ENCODE assay signal across 22 cellular contexts in the genomic region with DNA sequence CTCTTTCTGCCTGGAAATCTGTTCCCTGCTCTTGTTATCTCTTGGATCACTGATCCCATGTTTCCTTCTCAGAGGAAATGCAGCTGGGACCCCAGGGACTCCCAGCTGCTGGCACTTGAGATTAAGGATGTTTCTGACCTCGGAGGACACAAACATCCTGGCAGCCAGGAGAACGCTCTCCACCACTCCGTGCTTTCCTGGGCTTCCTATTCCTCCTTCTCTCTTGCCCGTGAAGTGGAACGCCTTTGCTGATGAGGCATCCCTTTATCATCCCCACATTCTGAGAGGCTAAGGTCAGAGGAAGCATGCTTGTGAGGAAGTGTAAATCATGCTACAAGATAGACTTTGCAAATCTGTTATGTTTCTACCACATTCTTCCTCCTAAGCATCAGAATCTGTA. TPM values are rescaled to one million over a fixed set of nuclear protein-coding genes. Genes with fewer than 3 reads are reported as not detected.
A peak's percentile ranks its signal among the peaks of the same experiment; 100 is the strongest.
DNase-seq lines count a peak whose midpoint lies in the region; ATAC-seq, FAIRE-seq and TF ChIP-seq lines count a peak whose summit lies in the region.
"Had no signal": no experiment of that assay in that cellular context is flagged by ENCODE, and none has a peak within 500 bp of the region (broad histone marks: within the 10 kb centered on the region; RNA-seq: fewer than 3 reads in every experiment).

No MANE protein-coding gene starts in this region.

- TF ChIP-seq CTCF in AG10803 (conservative IDR thresholded peaks at IDR 0.05; ENCODE audit: low read length) (no peak), bronchial epithelial cell (IDR thresholded peaks at IDR 0.05; ENCODE audit: insufficient read depth, low read length, severe bottlenecking) (no peak), right lobe of liver (IDR thresholded peaks at IDR 0.05) (no peak), mucosa of descending colon (IDR thresholded peaks at IDR 0.05) (no peak)

- peak overlapping the region; percentile 64 for H3K27ac ChIP-seq in GM23248
- H3K27ac ChIP-seq in right lobe of liver, result no peak overlapping the region
- H3K27ac ChIP-seq: psoas muscle had no signal

- peaks cover 13% of the 10 kb centered on the region for H3K27me3 Mint-ChIP-seq in activated T-cell treated with anti-CD3 and anti-CD28 coated beads, Interleukin-2, amount 50 U/mL, for 4 hours (ENCODE audit: low read depth)

- H2AFZ ChIP-seq in GM23248, result no peak overlapping the region

- H3K4me3 ChIP-seq in AG10803 (ENCODE audit: low read length) (no peak overlapping the region), GM23248 (no peak overlapping the region), bronchial epithelial cell (ENCODE audit: low read depth, low read length) (no peak overlapping the region), right lobe of liver (no peak overlapping the region), mucosa of descending colon (no peak overlapping the region)
- H3K4me3 ChIP-seq: GM12878, lung, psoas muscle had no signal

- peaks cover 25% of the 10 kb centered on the region for H3K4me1 ChIP-seq in GM23248 (ENCODE audit: insufficient read depth)
- H3K4me1 ChIP-seq in right lobe of liver, result no peaks in the 10 kb centered on the region
- no peaks in the 10 kb centered on the region for H3K4me1 ChIP-seq in mucosa of descending colon (ENCODE audit: low read depth)

- peaks cover 50% of the 10 kb centered on the region for H3F3A ChIP-seq in GM23248 (ENCODE audit: insufficient read depth)

- H3K4me3 Mint-ChIP-seq in activated T-cell treated with anti-CD3 and anti-CD28 coated beads, Interleukin-2, amount 50 U/mL, for 4 hours, result no peak overlapping the region
- H3K4me3 Mint-ChIP-seq: CD8-positive, alpha-beta memory T cell; stimulated activated effector memory CD8-positive, alpha-beta T cell treated with anti-CD3 and anti-CD28 coated beads, Interleukin-12 subunit alpha, Interleukin-12 subunit beta, amount 100 ng/mL, for 72 hours had no signal

- peak; percentile 50 for FAIRE-seq in bronchial epithelial cell (lab: Jason Lieb, UNC)
- FAIRE-seq: GM12878 had no signal

- intact Hi-C loops in right lobe of liver (cut with DNase I) (no loop called here), mucosa of descending colon (cut with DNase I, micrococcal nuclease) (no loop called here)

- no peaks in the 10 kb centered on the region for H3K4me1 Mint-ChIP-seq in activated T-cell treated with anti-CD3 and anti-CD28 coated beads, Interleukin-2, amount 50 U/mL, for 4 hours (ENCODE audit: low read depth)
- H3K4me1 Mint-ChIP-seq: CD8-positive, alpha-beta memory T cell had no signal

- no peaks in the 10 kb centered on the region for H3K79me2 ChIP-seq in GM23248 (ENCODE audit: insufficient read depth)

- 11 to 25% methylated on average over 5 of the region's 5 CpGs for WGBS in GM23248 (ENCODE audit: low coverage in 1 of 2, low lambda C conversion rate in 2 of 2, missing lambda C conversion rate in 2 of 2), 2 experiments
- 60% methylated on average over 3 of the region's 5 CpGs for WGBS in right lobe of liver (ENCODE audit: insufficient coverage, low coverage, low lambda C conversion rate, missing lambda C conversion rate)

- ATAC-seq in right lobe of liver (peak; percentile 37 to 52 (median 46)), mucosa of descending colon (no peak), HG02973 (IDR thresholded peaks at IDR 0.05; ENCODE audit: unreplicated experiment) (no peak)
- ATAC-seq in activated T-cell treated with anti-CD3 and anti-CD28 coated beads, Interleukin-2, amount 50 U/mL, for 4 hours, result no peak
- ATAC-seq: GM12878; psoas muscle; stimulated activated effector memory CD8-positive, alpha-beta T cell treated with anti-CD3 and anti-CD28 coated beads, Interleukin-12 subunit alpha, Interleukin-12 subunit beta, amount 100 ng/mL, for 72 hours had no signal

- H4K20me1 ChIP-seq in GM23248 (ENCODE audit: insufficient read depth), result no peaks in the 10 kb centered on the region

- H3K36me3 Mint-ChIP-seq in activated T-cell treated with anti-CD3 and anti-CD28 coated beads, Interleukin-2, amount 50 U/mL, for 4 hours (ENCODE audit: insufficient read depth), result no peaks in the 10 kb centered on the region
- H3K36me3 Mint-ChIP-seq: stimulated activated effector memory CD8-positive, alpha-beta T cell treated with anti-CD3 and anti-CD28 coated beads, Interleukin-12 subunit alpha, Interleukin-12 subunit beta, amount 100 ng/mL, for 72 hours had no signal

- no peak for TF ChIP-seq POLR2A in right lobe of liver (IDR thresholded peaks at IDR 0.05)

- peak; percentile 80 for DNase-seq in AG10803 (ENCODE audit: low read depth)
- peak; percentile 81 for DNase-seq in GM23248
- no peak for DNase-seq in bronchial epithelial cell (ENCODE audit: low read depth)
- DNase-seq in right lobe of liver, result no peak
- no peak for DNase-seq in mucosa of descending colon
- DNase-seq in DMS79 (lab: John Stamatoyannopoulos, UW), result no peak
- no peak for DNase-seq in activated T-cell treated with anti-CD3 and anti-CD28 coated beads, Interleukin-2, amount 50 U/mL, for 4 hours
- DNase-seq: activated effector memory CD4-positive, alpha-beta T cell treated with anti-CD3 and anti-CD28 coated beads, Interleukin-2, amount 50 U/mL, for 16 hours; aorta; CD8-positive, alpha-beta memory T cell; NCI-H2081 treated with DMSO at 0.1 percent for 48 hours; NCI-H69; psoas muscle; stimulated activated CD4-positive, alpha-beta T cell treated with anti-CD3 and anti-CD28 coated beads, Interleukin-12 subunit alpha, Interleukin-12 subunit beta, amount 100 ng/mL, for 4 hours; T-helper 9 cell had no signal

- H3K27me3 ChIP-seq in GM23248 (replicated peaks; ENCODE audit: insufficient read depth) (no peaks in the 10 kb centered on the region), bronchial epithelial cell (ENCODE audit: control insufficient read depth, insufficient read depth, low read length) (no peaks in the 10 kb centered on the region), right lobe of liver (no peaks in the 10 kb centered on the region)

- peaks cover 4% of the 10 kb centered on the region for H3K9me3 Mint-ChIP-seq in activated T-cell treated with anti-CD3 and anti-CD28 coated beads, Interleukin-2, amount 50 U/mL, for 4 hours
- H3K9me3 Mint-ChIP-seq: stimulated activated effector memory CD8-positive, alpha-beta T cell treated with anti-CD3 and anti-CD28 coated beads, Interleukin-12 subunit alpha, Interleukin-12 subunit beta, amount 100 ng/mL, for 72 hours had no signal

- peaks cover 42% of the 10 kb centered on the region for H3K36me3 ChIP-seq in GM23248 (ENCODE audit: low read depth)
- peaks cover 7% of the 10 kb centered on the region for H3K36me3 ChIP-seq in bronchial epithelial cell (ENCODE audit: control insufficient read depth, insufficient read depth, low read length)
- peaks cover 0 to 6% (median 0%) of the 10 kb centered on the region in 4 donors for H3K36me3 ChIP-seq in right lobe of liver
- no peaks in the 10 kb centered on the region for H3K36me3 ChIP-seq in mucosa of descending colon (ENCODE audit: low read depth)

- in situ Hi-C loops in GM23248 (cut with MboI), result no loop called here

- peak overlapping the region; percentile 24; the same call in 1 of the 2 replicates for H3K9ac ChIP-seq in GM23248

- peak overlapping the region; percentile 37 for H3K4me2 ChIP-seq in GM23248 (ENCODE audit: unreplicated experiment)

- no peaks in the 10 kb centered on the region for H3K9me2 ChIP-seq in GM23248 (ENCODE audit: insufficient read depth)

- H3K9me3 ChIP-seq in GM23248 (ENCODE audit: low read depth) (no peaks in the 10 kb centered on the region), right lobe of liver (peaks cover 0 to 5% (median 0%) of the 10 kb centered on the region in 4 donors), mucosa of descending colon (peaks cover 6% of the 10 kb centered on the region)

RNA-seq across cellular contexts. Expression of a gene that starts 25.7 kb away (rescaled TPM):
- total RNA-seq in GM23248 (2014; rRNA removed; shearing (Covaris generic)), result not detected in 2 replicates
- 0.10 and 0.25 TPM in 2 replicates for polyA plus RNA-seq in GM23248 (2016; fragmentation: Nextera tagmentation; extraction: Ambion mirVana)
- total RNA-seq in bronchial epithelial cell (not detected in 2 replicates), right lobe of liver (not detected), mucosa of descending colon (not detected)
- not detected for total RNA-seq in activated T-cell treated with anti-CD3 and anti-CD28 coated beads, Interleukin-2, amount 50 U/mL, for 4 hours
- total RNA-seq: aorta; CD8-positive, alpha-beta memory T cell; GM12878; lung; psoas muscle; SK-MEL-5; urinary bladder had no signal
- polyA plus RNA-seq: aorta; CD8-positive, alpha-beta memory T cell; neural cell; urinary bladder had no signal

Comparison
In these comparisons a context has a peak if more than half of its experiments do, and no peak if none do; other contexts are left out.
1. DNase-seq: peak in AG10803 (single experiment) and GM23248 (single experiment); none in bronchial epithelial cell (single experiment), right lobe of liver (0 of 3), mucosa of descending colon (0 of 3), DMS79 (single experiment) and activated T-cell treated with anti-CD3 and anti-CD28 coated beads, Interleukin-2, amount 50 U/mL, for 4 hours (single experiment).
2. ATAC-seq: peak in right lobe of liver (4 of 4); none in mucosa of descending colon (single experiment), HG02973 (single experiment) and activated T-cell treated with anti-CD3 and anti-CD28 coated beads, Interleukin-2, amount 50 U/mL, for 4 hours (0 of 2).